Comparison of ENCODE assay signal across 7 cellular contexts in the genomic region with DNA sequence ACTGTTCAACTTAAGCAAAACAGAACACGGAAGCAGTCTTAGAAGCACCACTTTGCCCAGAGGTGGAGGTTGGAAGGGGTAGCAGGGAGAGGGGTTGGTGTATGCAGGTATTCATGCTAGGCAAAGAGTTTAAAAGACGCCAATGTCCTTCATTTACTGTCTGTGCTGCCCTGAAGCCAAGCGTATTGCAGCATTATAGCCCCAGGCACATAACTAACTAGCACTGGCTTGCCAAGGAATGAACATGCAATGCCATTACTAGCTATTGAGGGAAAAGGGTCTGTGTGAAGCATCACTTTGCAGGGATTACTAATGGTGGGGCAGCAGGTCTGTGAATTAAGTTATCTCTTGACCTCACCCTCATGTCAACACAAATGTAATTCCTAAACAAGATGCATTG.
DNase-seq lines count a peak whose midpoint lies in the region; ATAC-seq, FAIRE-seq and TF ChIP-seq lines count a peak whose summit lies in the region.
"Not testable (repeated sequence)": the region's sequence is repeated elsewhere in the genome, so short reads cannot be mapped to it uniquely, and the experiment has no call there.

No MANE protein-coding gene starts in this region.

- WGBS in K562 (ENCODE audit: insufficient coverage, low coverage, missing lambda C conversion rate), result 48% methylated on average over 3 of the region's 3 CpGs
- WGBS in HepG2 (ENCODE audit: low lambda C conversion rate), result 66% methylated on average over 3 of the region's 3 CpGs

- peaks cover 13% of the 10 kb centered on the region for H3K4me1 ChIP-seq in PC-3 (ENCODE audit: insufficient read depth, low read length)
- not testable (repeated sequence) for H3K4me1 ChIP-seq in K562 (replicated peaks in 1 of 2; ENCODE audit: control insufficient read depth in 2 of 2, insufficient read depth in 2 of 2, low read length in 2 of 2); HepG2 (ENCODE audit: insufficient read depth, low read length)

- H3F3A ChIP-seq in PC-3 (ENCODE audit: low read length, unreplicated experiment), result not testable (repeated sequence)

- intact Hi-C loops in PC-3 (cut with micrococcal nuclease); K562 (cut with micrococcal nuclease); HepG2 (cut with micrococcal nuclease; ENCODE audit: unreplicated experiment): not testable (repeated sequence)

- not testable (repeated sequence) for H3K9me1 ChIP-seq in K562 (ENCODE audit: control insufficient read depth, insufficient read depth, low read length)

- H3K9me2 ChIP-seq in PC-3 (replicated peaks; ENCODE audit: low read length), result not testable (repeated sequence)

- not testable (repeated sequence) for TF ChIP-seq EP300 in K562 (IDR thresholded peaks at IDR 0.05; ENCODE audit: low read length); HepG2 (IDR thresholded peaks at IDR 0.05; ENCODE audit: low read depth in 2 of 2, low read length in 2 of 2); HepG2 (CRISPR knock-in tag; IDR thresholded peaks at IDR 0.05; ENCODE audit: borderline replicate concordance)

- BruUV-seq in PC-3 (replicated peaks; lab: Mats Ljungman, UMichigan); K562 (replicated peaks; lab: Mats Ljungman, UMichigan): not testable (repeated sequence)
- BruUV-seq in HepG2 (replicated peaks; lab: Mats Ljungman, UMichigan), result TSS peak; percentile 21

- not testable (repeated sequence) for ATAC-seq in PC-3, K562, HepG2

- H2AFZ ChIP-seq in PC-3 (ENCODE audit: low read length); K562 (ENCODE audit: low read depth, low read length); HepG2 (ENCODE audit: low read length): not testable (repeated sequence)

- in situ Hi-C loops in K562 (cut with MboI); HepG2 (cut with HindIII; ENCODE audit: extremely low pct_ligation_motif_present, low pct_unique_long_range_greater_than_20kb): not testable (repeated sequence)

- H3K9ac ChIP-seq in PC-3 (ENCODE audit: low read length); K562 (ENCODE audit: insufficient read depth in 1 of 2, low read depth in 2 of 2, low read length in 2 of 2); HepG2 (ENCODE audit: insufficient read depth, low read depth, low read length): not testable (repeated sequence)

- H3K36me3 ChIP-seq in PC-3 (ENCODE audit: low read depth, low read length), result not testable (repeated sequence)
- H3K36me3 ChIP-seq in K562 (ENCODE audit: control insufficient read depth, insufficient read depth, low read length), result peaks cover 33% of the 10 kb centered on the region
- H3K36me3 ChIP-seq in HepG2 (replicated peaks in 1 of 2; ENCODE audit: control insufficient read depth in 1 of 2, insufficient read depth in 2 of 2, low read length in 2 of 2), result peaks cover 2 to 15% of the 10 kb centered on the region in 2 experiments

- POLR2A ChIA-PET in PC-3 (lab: Charles Lee; ENCODE audit: unreplicated experiment); K562 (lab: Yijun Ruan, JAX); HepG2 (lab: Yijun Ruan, JAX): not testable (repeated sequence)

- DNase-seq in ELR (ENCODE audit: low read depth) (peak; percentile 36), PC-3 (peak; percentile 17), dedifferentiated amniotic fluid mesenchymal stem cell (ENCODE audit: extremely low spot score) (peak; percentile 51), fibroblast of gingiva (ENCODE audit: low read depth) (peak; percentile 34)
- DNase-seq in HTR-8/SVneo (ENCODE audit: insufficient read length, low spot score); K562 (ENCODE audit: extremely low read depth in 1 of 4, low spot score in 3 of 4); HepG2 (ENCODE audit: low spot score): not testable (repeated sequence)

- not testable (repeated sequence) for H4K20me1 ChIP-seq in PC-3 (ENCODE audit: low read length); K562 (replicated peaks; ENCODE audit: control insufficient read depth, insufficient read depth, low read length); HepG2 (ENCODE audit: insufficient read depth, low read length)

- not testable (repeated sequence) for H3K79me2 ChIP-seq in PC-3 (ENCODE audit: low read length); K562 (ENCODE audit: control insufficient read depth, insufficient read depth, low read length); HepG2 (ENCODE audit: insufficient read depth, low read length)

- CTCF ChIA-PET in PC-3 (lab: Charles Lee); K562 (lab: Yijun Ruan, JAX; ENCODE audit: low intra/inter-chr PET ratio); HepG2 (lab: Yijun Ruan, JAX; ENCODE audit: low intra/inter-chr PET ratio, low total read pairs): not testable (repeated sequence)

- not testable (repeated sequence) for H3K4me3 ChIP-seq in PC-3 (ENCODE audit: low read length); K562; HepG2 (replicated peaks in 1 of 3; ENCODE audit: insufficient read depth in 1 of 3, low read depth in 2 of 3, low read length in 3 of 3)

- H3K27ac ChIP-seq in PC-3 (ENCODE audit: low read length); K562 (ENCODE audit: extremely low read depth, low read depth, low read length); HepG2 (ENCODE audit: extremely low read length, insufficient read depth, low read length): not testable (repeated sequence)

- FAIRE-seq in HTR-8/SVneo (lab: Jason Lieb, UNC) (peak; percentile 92), K562 (lab: Jason Lieb, UNC) (peak; percentile 37)
- FAIRE-seq in HepG2 (lab: Jason Lieb, UNC), result not testable (repeated sequence)

- TF ChIP-seq CTCF in PC-3 (conservative IDR thresholded peaks at IDR 0.05; ENCODE audit: low read depth, low read length); K562 (IDR thresholded peaks at IDR 0.05 in 2 of 3, conservative IDR thresholded peaks at IDR 0.05 in 1 of 3; ENCODE audit: insufficient read depth in 2 of 3, low read depth in 1 of 3, low read length in 3 of 3); HepG2 (CRISPR knock-in tag; IDR thresholded peaks at IDR 0.05): not testable (repeated sequence)

- not testable (repeated sequence) for TF ChIP-seq RAD21 in K562 (CRISPR knock-in tag; conservative IDR thresholded peaks at IDR 0.05 in 1 of 2, IDR thresholded peaks at IDR 0.05 in 1 of 2); HepG2 (CRISPR knock-in tag; IDR thresholded peaks at IDR 0.05)

- TF ChIP-seq POLR2A in K562 (conservative IDR thresholded peaks at IDR 0.05); HepG2 (IDR thresholded peaks at IDR 0.05; ENCODE audit: insufficient read depth in 1 of 2, low read depth in 2 of 2, low read length in 2 of 2): not testable (repeated sequence)

- H3K27me3 ChIP-seq in PC-3 (ENCODE audit: low read length); K562 (ENCODE audit: control insufficient read depth in 2 of 2, insufficient read depth in 2 of 2, low read length in 2 of 2); HepG2 (ENCODE audit: control insufficient read depth in 1 of 2, insufficient read depth in 2 of 2, low read length in 2 of 2): not testable (repeated sequence)

- H3K4me2 ChIP-seq in PC-3 (ENCODE audit: low read length); K562 (ENCODE audit: insufficient read depth, low read length); HepG2 (ENCODE audit: low read depth, low read length): not testable (repeated sequence)

- H3K9me3 ChIP-seq in PC-3 (ENCODE audit: low read length); K562 (replicated peaks; ENCODE audit: control insufficient read depth, insufficient read depth, low read depth, low read length); HepG2 (ENCODE audit: low read length): not testable (repeated sequence)
